9 cellular contexts compared by ENCODE assay signal in genomic region chr16:88264641-88265285, GRCh38.
DNase-seq lines count a peak whose midpoint lies in the region; ATAC-seq and TF ChIP-seq lines count a peak whose summit lies in the region.
"Had no signal": no experiment of that assay in that cellular context is flagged by ENCODE, and none has a peak within 500 bp of the region (broad histone marks: within the 10 kb centered on the region; RNA-seq: fewer than 3 reads in every experiment).

No MANE protein-coding gene starts in this region.

- TF ChIP-seq CTCF in stomach (IDR thresholded peaks at IDR 0.05) = no peak

- peaks cover 12 to 38% (median 22%) of the 10 kb centered on the region in 4 donors for H3K4me1 ChIP-seq in stomach

- H3K27me3 ChIP-seq in stomach = peaks cover 0 to 11% (median 0%) of the 10 kb centered on the region in 3 donors

- H3K27ac Mint-ChIP-seq in naive thymus-derived CD8-positive, alpha-beta T cell = peak overlapping the region in 1 of 10 donors; percentile 40

- 10 to 44% (median 17%) methylated on average over 18 to 30 of the region's 30 CpGs for WGBS in stomach, 5 donors

- peaks cover 0 to 2% (median 0%) of the 10 kb centered on the region in 9 donors for H3K9me3 Mint-ChIP-seq in naive thymus-derived CD8-positive, alpha-beta T cell
- H3K9me3 Mint-ChIP-seq: neural crest cell had no signal

- peaks cover 6 to 42% (median 26%) of the 10 kb centered on the region in 5 donors for H3K27me3 Mint-ChIP-seq in naive thymus-derived CD8-positive, alpha-beta T cell

- H3K27ac ChIP-seq in stomach = peak overlapping the region in 4 of 5 donors; percentile 37 to 80 (median 51)

- peak overlapping the region in 2 of 4 donors; percentile 26 to 27 for H3K4me3 ChIP-seq in stomach

- POLR2A ChIA-PET in naive thymus-derived CD8-positive, alpha-beta T cell (lab: Charles Lee) = no interaction called here

- peaks cover 0 to 2% (median 0%) of the 10 kb centered on the region in 4 donors for H3K4me1 Mint-ChIP-seq in naive thymus-derived CD8-positive, alpha-beta T cell

- TF ChIP-seq EP300 in stomach (IDR thresholded peaks at IDR 0.05) = no peak

- intact Hi-C loops in stomach (cut with DNase I; ENCODE audit: low total_unique reads) = no loop called here

- TF ChIP-seq POLR2A in stomach (IDR thresholded peaks at IDR 0.05) = no peak

- no peaks in the 10 kb centered on the region for H3K36me3 Mint-ChIP-seq in naive thymus-derived CD8-positive, alpha-beta T cell

- H3K4me3 Mint-ChIP-seq in naive thymus-derived CD8-positive, alpha-beta T cell = peak overlapping the region in 1 of 10 donors; percentile 36
- H3K4me3 Mint-ChIP-seq: neural crest cell had no signal

- H3K36me3 ChIP-seq in stomach = no peaks in the 10 kb centered on the region

- ATAC-seq in GM21619 (IDR thresholded peaks at IDR 0.05; ENCODE audit: unreplicated experiment) (peak; percentile 71), esophagus mucosa (peak; percentile 95)
- ATAC-seq in naive thymus-derived CD8-positive, alpha-beta T cell = peak; percentile 42 to 65

- DNase-seq in CD1c-positive myeloid dendritic cell (ENCODE audit: extremely low spot score) = peak; percentile 97
- peak; percentile 96 for DNase-seq in M059J (ENCODE audit: low read depth)
- DNase-seq in activated CD8-positive, alpha-beta memory T cell treated with anti-CD3 and anti-CD28 coated beads, Interleukin-2, amount 50 U/mL, for 48 hours = peak; percentile 78
- DNase-seq in naive thymus-derived CD8-positive, alpha-beta T cell = peak in 1 of 10 donors; percentile 27
- DNase-seq in stomach = peak; percentile 94
- DNase-seq in superior temporal gyrus (ENCODE audit: extremely low spot score) = no peak

- no peaks in the 10 kb centered on the region for H3K9me3 ChIP-seq in stomach
